ENCODE assay signal across 1 cellular context in genomic region chr9:134374301-134375010, GRCh38.
TF ChIP-seq lines count a peak whose summit lies in the region.

No MANE protein-coding gene starts in this region.

TF ChIP-seq in SK-N-SH, 30 proteins besides CTCF, POLR2A, EP300 and RAD21 (continued from another document):
- no peak for TF ChIP-seq REST (IDR thresholded peaks at IDR 0.05; ENCODE audit: low read depth, low read length)
TF ChIP-seq in SK-N-SH: peak in this region for 0.
